Comparison of ENCODE assay signal across 12 cellular contexts in the genomic region with DNA sequence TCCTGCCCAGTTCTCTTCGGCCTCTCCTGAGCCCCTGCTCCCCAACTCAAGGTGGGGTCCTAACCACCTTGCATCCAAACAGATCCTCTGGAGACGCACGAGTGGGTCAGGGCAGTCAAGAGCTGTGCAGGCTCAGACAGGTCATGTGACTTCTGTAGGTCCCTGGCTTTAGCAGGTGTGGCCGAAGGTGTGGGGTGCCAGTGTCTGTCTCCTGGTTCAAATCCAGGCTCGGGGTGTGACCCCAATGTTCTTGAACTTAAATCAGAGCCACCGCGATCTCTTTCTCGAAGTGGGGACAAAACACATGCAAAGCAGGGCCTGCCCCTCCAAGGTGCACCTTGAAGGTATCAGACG. TPM values are rescaled to one million over a fixed set of nuclear protein-coding genes. Genes with fewer than 3 reads are reported as not detected.
DNase-seq lines count a peak whose midpoint lies in the region; ATAC-seq and TF ChIP-seq lines count a peak whose summit lies in the region.
"Had no signal": no experiment of that assay in that cellular context is flagged by ENCODE, and none has a peak within 500 bp of the region (broad histone marks: within the 10 kb centered on the region; RNA-seq: fewer than 3 reads in every experiment).

No MANE protein-coding gene starts in this region.

- 83 to 88% (median 86%) methylated on average over 9 of the region's 9 CpGs for WGBS in ovary, 3 donors
- 84 to 88% methylated on average over 5 to 9 of the region's 9 CpGs for WGBS in upper lobe of left lung, 2 donors
- 64 to 68% methylated on average over 9 of the region's 9 CpGs for WGBS in lower leg skin, 2 donors

- ATAC-seq in upper lobe of left lung (ENCODE audit: low FRiP score in 2 of 2) (no peak), GM21367 (IDR thresholded peaks at IDR 0.05; ENCODE audit: unreplicated experiment) (no peak)
- ATAC-seq: PC-3 had no signal

- TF ChIP-seq CTCF in breast epithelium (IDR thresholded peaks at IDR 0.05) (no peak), MCF 10A (IDR thresholded peaks at IDR 0.05; ENCODE audit: unreplicated experiment) (no peak), fibroblast of lung (conservative IDR thresholded peaks at IDR 0.05 in 1 of 2, IDR thresholded peaks at IDR 0.05 in 1 of 2; ENCODE audit: low read depth in 1 of 2, low read length in 2 of 2) (no peak), ovary (IDR thresholded peaks at IDR 0.05) (peak in 1 of 3 donors; percentile 11), upper lobe of left lung (IDR thresholded peaks at IDR 0.05) (no peak), lower leg skin (IDR thresholded peaks at IDR 0.05) (no peak)

- POLR2A ChIA-PET in MCF 10A (lab: Yijun Ruan, JAX): no interaction called here

- peaks cover 71% of the 10 kb centered on the region for H3K79me2 ChIP-seq in fibroblast of lung (ENCODE audit: control insufficient read depth, insufficient read depth, low read length)

- H3K36me3 ChIP-seq in breast epithelium: no peaks in the 10 kb centered on the region
- H3K36me3 ChIP-seq in fibroblast of lung (ENCODE audit: control insufficient read depth, insufficient read depth, low read length): peaks cover 3% of the 10 kb centered on the region
- H3K36me3 ChIP-seq in ovary: no peaks in the 10 kb centered on the region
- no peaks in the 10 kb centered on the region for H3K36me3 ChIP-seq in upper lobe of left lung

- H2AFZ ChIP-seq in fibroblast of lung (ENCODE audit: low read length): no peak overlapping the region

- no peak for TF ChIP-seq EP300 in ovary (IDR thresholded peaks at IDR 0.05)
- TF ChIP-seq EP300 in upper lobe of left lung (IDR thresholded peaks at IDR 0.05): no peak

- H3K4me3 Mint-ChIP-seq in MCF 10A (ENCODE audit: unreplicated experiment): no peak overlapping the region
- H3K4me3 Mint-ChIP-seq: activated naive CD4-positive, alpha-beta T cell treated with anti-CD3 and anti-CD28 coated beads, Interleukin-2, amount 50 U/mL, for 24 hours; type B pancreatic cell had no signal

- H3K9me3 Mint-ChIP-seq in MCF 10A (ENCODE audit: unreplicated experiment): no peaks in the 10 kb centered on the region
- H3K9me3 Mint-ChIP-seq: activated naive CD4-positive, alpha-beta T cell treated with anti-CD3 and anti-CD28 coated beads, Interleukin-2, amount 50 U/mL, for 24 hours; type B pancreatic cell had no signal

- intact Hi-C loops in breast epithelium (cut with DNase I; ENCODE audit: low total_unique reads): no loop called here
- intact Hi-C loops in MCF 10A (cut with micrococcal nuclease): no loop called here
- intact Hi-C loops in ovary (cut with DNase I): no loop called here
- intact Hi-C loops in lower leg skin (cut with DNase I; ENCODE audit: low total_unique reads): no loop called here

- DNase-seq in breast epithelium (ENCODE audit: low spot score in 2 of 2) (no peak), MCF 10A (ENCODE audit: unreplicated experiment) (no peak), fibroblast of lung (ENCODE audit: low read depth in 2 of 2) (no peak), ovary (no peak), upper lobe of left lung (no peak), cortex of kidney (lab: John Stamatoyannopoulos, UW) (no peak), lower leg skin (ENCODE audit: low spot score in 2 of 2) (no peak)
- DNase-seq: effector CD8-positive, alpha-beta T cell; PC-3 had no signal

- H3K27ac ChIP-seq in breast epithelium (peak overlapping the region; percentile 94 to 96), fibroblast of lung (ENCODE audit: insufficient read depth, low read length) (peak overlapping the region; percentile 83), ovary (peak overlapping the region; percentile 83 to 93), upper lobe of left lung (peak overlapping the region; percentile 61 to 88 (median 78))

- H3K27me3 ChIP-seq in breast epithelium: no peaks in the 10 kb centered on the region
- H3K27me3 ChIP-seq in fibroblast of lung (ENCODE audit: control insufficient read depth, insufficient read depth, low read length): no peaks in the 10 kb centered on the region
- no peaks in the 10 kb centered on the region for H3K27me3 ChIP-seq in ovary
- H3K27me3 ChIP-seq in upper lobe of left lung: no peaks in the 10 kb centered on the region

- CTCF ChIA-PET in MCF 10A (lab: Yijun Ruan, JAX): interaction anchor here (0.6 kb wide), 1 partner anchor 828 kb away, joined by 3 read pairs; no protein-coding TSS in a partner anchor

- BruUV-seq in MCF 10A (replicated peaks; lab: Mats Ljungman, UMichigan): no TSS peak

- H3K36me3 Mint-ChIP-seq in MCF 10A (ENCODE audit: insufficient read depth, unreplicated experiment): no peaks in the 10 kb centered on the region
- H3K36me3 Mint-ChIP-seq: type B pancreatic cell had no signal

- no peaks in the 10 kb centered on the region for H4K20me1 ChIP-seq in fibroblast of lung (ENCODE audit: control insufficient read depth, extremely low read depth, insufficient read depth, low read length)

- peak overlapping the region; percentile 41 for H3K9ac ChIP-seq in fibroblast of lung (ENCODE audit: insufficient read depth, low read length)

- H3K27me3 Mint-ChIP-seq in MCF 10A (ENCODE audit: insufficient read depth, unreplicated experiment): no peaks in the 10 kb centered on the region
- H3K27me3 Mint-ChIP-seq: activated naive CD4-positive, alpha-beta T cell treated with anti-CD3 and anti-CD28 coated beads, Interleukin-2, amount 50 U/mL, for 24 hours; type B pancreatic cell had no signal

- H3K27ac Mint-ChIP-seq in MCF 10A (ENCODE audit: low read depth, unreplicated experiment): no peak overlapping the region
- H3K27ac Mint-ChIP-seq: type B pancreatic cell had no signal

- H3K4me2 ChIP-seq in fibroblast of lung (ENCODE audit: extremely low read depth, insufficient read depth, low read length): peak overlapping the region; percentile 33

- peaks cover 19% of the 10 kb centered on the region for H3K4me1 Mint-ChIP-seq in MCF 10A (ENCODE audit: insufficient read depth, unreplicated experiment)

- H3K4me1 ChIP-seq in breast epithelium: peaks cover 26 to 55% of the 10 kb centered on the region in 2 donors
- H3K4me1 ChIP-seq in fibroblast of lung (ENCODE audit: control insufficient read depth, extremely low read depth, insufficient read depth, low read length): peaks cover 65% of the 10 kb centered on the region
- H3K4me1 ChIP-seq in ovary (ENCODE audit: insufficient read depth): peaks cover 46% of the 10 kb centered on the region
- H3K4me1 ChIP-seq in upper lobe of left lung: peaks cover 55 to 80% (median 70%) of the 10 kb centered on the region in 4 donors

- TF ChIP-seq POLR2A in breast epithelium (IDR thresholded peaks at IDR 0.05) (no peak), ovary (IDR thresholded peaks at IDR 0.05) (no peak), upper lobe of left lung (IDR thresholded peaks at IDR 0.05) (no peak), lower leg skin (IDR thresholded peaks at IDR 0.05) (no peak)

- H3K9me3 ChIP-seq in breast epithelium (no peaks in the 10 kb centered on the region), fibroblast of lung (ENCODE audit: control insufficient read depth, insufficient read depth, low read depth, low read length) (no peaks in the 10 kb centered on the region), ovary (no peaks in the 10 kb centered on the region), upper lobe of left lung (no peaks in the 10 kb centered on the region)

- H3K4me3 ChIP-seq in breast epithelium (no peak overlapping the region), fibroblast of lung (replicated peaks in 1 of 4; ENCODE audit: control extremely low read depth in 1 of 4, insufficient read depth in 1 of 4, low read depth in 3 of 4, low read length in 4 of 4) (no peak overlapping the region), ovary (no peak overlapping the region), upper lobe of left lung (no peak overlapping the region), lower leg skin (ENCODE audit: low read depth, poor library complexity, severe bottlenecking) (no peak overlapping the region)

RNA-seq across cellular contexts. Expression of gene ECE1, which starts 27.4 kb away (rescaled TPM):
- total RNA-seq in breast epithelium (100 to 1,000 TPM in 2 of 3 donors, 10 to 100 TPM in 1; 62.6 to 121 (median 112) TPM), MCF 10A (2022) (40.0 and 46.8 TPM in 2 replicates), fibroblast of lung (57.3 and 138 TPM in 2 replicates), ovary (100 to 1,000 TPM in 4 of 7 donors, 10 to 100 TPM in 3; 37.3 to 183 (median 119) TPM), upper lobe of left lung (100 to 1,000 TPM in 1 of 6 donors, 10 to 100 TPM in 5; 55.8 to 120 (median 74.8) TPM), lower leg skin (10 to 100 TPM; 37.1 to 68.9 (median 48.3) TPM)
- polyA plus RNA-seq in fibroblast of lung (131 and 137 TPM in 2 replicates), ovary (100 to 1,000 TPM in 1 of 2 donors, 10 to 100 TPM in 1; 84.0 to 313 TPM)
- polyA plus RNA-seq in fibroblast of lung (2012): 145 and 152 TPM in 2 replicates
- 228 and 250 TPM in 2 replicates for polyA minus RNA-seq in fibroblast of lung (ENCODE audit: low replicate concordance)
